11 cellular contexts compared by ENCODE assay signal in the genomic region with DNA sequence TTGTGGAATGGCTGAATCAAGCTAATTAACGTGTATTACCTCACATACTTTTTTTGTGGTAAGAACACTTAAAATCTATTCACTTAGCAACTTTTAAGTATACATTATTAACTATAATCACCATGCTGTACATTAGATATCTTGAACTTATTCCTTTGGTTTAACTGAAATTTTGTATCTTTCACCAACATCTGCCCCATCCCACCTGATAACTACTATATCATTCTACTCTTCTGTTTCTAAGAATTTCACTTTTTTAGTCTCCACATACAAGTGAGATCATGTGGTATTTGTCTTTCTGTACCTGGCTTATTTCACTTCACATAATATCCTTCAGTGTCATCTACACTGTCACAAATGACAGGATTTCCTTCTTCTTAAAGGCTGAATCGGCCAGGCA. TPM values are rescaled to one million over a fixed set of nuclear protein-coding genes. Genes with fewer than 3 reads are reported as not detected.
"Had no signal": no experiment of that assay in that cellular context is flagged by ENCODE, and none has a peak within 500 bp of the region (broad histone marks: within the 10 kb centered on the region; RNA-seq: fewer than 3 reads in every experiment).

No MANE protein-coding gene starts in this region.

- H3K4me2 ChIP-seq: KMS-11 had no signal

- H3K27ac Mint-ChIP-seq: H9 had no signal

- FAIRE-seq: HTR-8/SVneo had no signal

- H3K9me3 Mint-ChIP-seq: H9 had no signal

- H2AFZ ChIP-seq: GM23248 had no signal

- H3K27ac ChIP-seq: GM23248, KMS-11 had no signal

- H3K4me3 ChIP-seq: GM23248 had no signal

- H3K9ac ChIP-seq: GM23248, KMS-11 had no signal

- H3K4me3 Mint-ChIP-seq: H9 had no signal

- DNase-seq: GM23248, GOT3, H9, HCEC 1CT, IMR-90, Karpas-422, KBM-7 had no signal

RNA-seq across cellular contexts. Expression of gene OR10G7, which starts 57.0 kb away (rescaled TPM):
- total RNA-seq: GM23248, H4, H9, HT-29, IMR-90 had no signal
- polyA plus RNA-seq: GM23248, IMR-90 had no signal
